ENCODE assay signal across 8 cellular contexts in the genomic region with DNA sequence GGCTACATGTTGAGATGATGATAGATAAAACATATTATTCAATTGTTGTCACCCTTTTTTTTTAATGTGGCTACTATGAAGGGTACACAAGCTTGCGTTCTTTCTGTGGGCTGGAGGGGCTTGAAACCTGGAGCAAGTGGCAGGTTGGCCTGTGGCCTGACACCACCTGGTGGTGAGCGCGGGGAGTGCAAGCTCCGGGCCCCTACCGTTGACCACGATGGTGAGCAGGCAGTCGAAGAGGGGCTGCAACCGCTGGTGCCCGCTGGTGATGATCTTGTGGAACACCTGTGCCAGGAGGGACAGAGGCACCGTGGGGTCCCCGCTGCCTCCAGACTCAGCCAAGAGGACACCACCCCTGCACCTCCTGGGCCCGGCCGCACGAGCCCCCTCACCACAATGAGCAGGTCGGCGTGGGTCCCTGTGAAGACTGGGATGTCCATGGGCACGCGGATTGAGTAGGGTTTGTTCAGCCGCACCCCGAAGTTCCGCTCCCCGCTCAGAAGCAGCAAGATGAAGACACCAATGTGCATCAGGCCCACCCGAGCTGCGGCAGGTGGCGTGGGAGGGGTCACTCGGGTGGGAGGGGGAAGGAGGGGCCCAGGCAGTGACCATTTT. TPM values are rescaled to one million over a fixed set of nuclear protein-coding genes. Genes with fewer than 3 reads are reported as not detected.
DNase-seq lines count a peak whose midpoint lies in the region; ATAC-seq and TF ChIP-seq lines count a peak whose summit lies in the region.

No MANE protein-coding gene starts in this region.

- no peak overlapping the region for H3K4me2 ChIP-seq in DND-41 (ENCODE audit: insufficient read depth, low read length)

- peak; percentile 81 for DNase-seq in DND-41
- DNase-seq in SKM-1 treated with dmso at 0.1 percent for 144 hours (lab: John Stamatoyannopoulos, UW; ENCODE audit: unreplicated experiment) = peak; percentile 42
- DNase-seq in activated naive CD4-positive, alpha-beta T cell (lab: John Stamatoyannopoulos, UW) = peak; percentile 54 to 86 (median 78)
- peak; percentile 82 for DNase-seq in Right ventricle myocardium inferior (ENCODE audit: missing footprints)
- DNase-seq in retina = peak; percentile 89
- DNase-seq in mesenteric fat pad (ENCODE audit: low spot score) = no peak

- H4K20me1 ChIP-seq in DND-41 (ENCODE audit: insufficient read depth, low read length) = no peaks in the 10 kb centered on the region

- peaks cover 4% of the 10 kb centered on the region for H3K27me3 ChIP-seq in DND-41 (ENCODE audit: insufficient read depth, low read length, poor library complexity)

- H3K27ac ChIP-seq in DND-41 (ENCODE audit: low read length) = no peak overlapping the region

- intact Hi-C loops in Right ventricle myocardium inferior (cut with DNase I) = loop anchor here (5.0 kb wide), 2 partner anchors 166 to 216 kb away; no protein-coding TSS in a partner anchor

- H3K9me3 ChIP-seq in DND-41 (ENCODE audit: insufficient read depth, low read length, severe bottlenecking) = no peaks in the 10 kb centered on the region

- H3K9ac ChIP-seq in DND-41 (ENCODE audit: low read depth, low read length) = no peak overlapping the region

- peak; percentile 74 for ATAC-seq in DND-41 (ENCODE audit: insufficient read depth, low read depth)
- no peak for ATAC-seq in Right ventricle myocardium inferior
- no peak for ATAC-seq in GM18858 (IDR thresholded peaks at IDR 0.05; ENCODE audit: unreplicated experiment)

- H3K4me3 ChIP-seq in DND-41 (ENCODE audit: low read depth in 1 of 2, low read length in 2 of 2) = no peak overlapping the region

- no peak overlapping the region for H2AFZ ChIP-seq in DND-41 (ENCODE audit: low read depth, low read length)

- TF ChIP-seq CTCF in DND-41 (IDR thresholded peaks at IDR 0.05; ENCODE audit: borderline replicate concordance, extremely low read depth, low read length, poor library complexity, severe bottlenecking) (peak; percentile 94), LNCAP (IDR thresholded peaks at IDR 0.05) (peak; percentile 96)

- H3K36me3 ChIP-seq in DND-41 (ENCODE audit: insufficient read depth, low read length) = no peaks in the 10 kb centered on the region

- peaks cover 3% of the 10 kb centered on the region; the same call in 1 of the 2 replicates for H3K4me1 ChIP-seq in DND-41 (ENCODE audit: insufficient read depth, low read length)

- H3K79me2 ChIP-seq in DND-41 (ENCODE audit: insufficient read depth, low read length) = no peaks in the 10 kb centered on the region

RNA-seq across cellular contexts. Expression of a gene that starts 14.5 kb away (rescaled TPM):
- total RNA-seq in Right ventricle myocardium inferior (8.5 TPM), mesenteric fat pad (14.4 TPM)

RNA-seq across cellular contexts. Expression of a gene that starts 22.3 kb away (rescaled TPM):
- total RNA-seq in Right ventricle myocardium inferior (not detected), mesenteric fat pad (not detected)

RNA-seq across cellular contexts. Expression of a gene that starts 29.4 kb away (rescaled TPM):
- 22.1 TPM for total RNA-seq in Right ventricle myocardium inferior
- total RNA-seq in mesenteric fat pad = 29.9 TPM

RNA-seq across cellular contexts. Expression of a gene that starts 34.0 kb away (rescaled TPM):
- total RNA-seq in Right ventricle myocardium inferior (not detected), mesenteric fat pad (not detected)

RNA-seq across cellular contexts. Expression of a gene that starts 35.0 kb away (rescaled TPM):
- total RNA-seq in Right ventricle myocardium inferior = not detected
- total RNA-seq in mesenteric fat pad = not detected
